7 cellular contexts compared by ENCODE assay signal in the genomic region with DNA sequence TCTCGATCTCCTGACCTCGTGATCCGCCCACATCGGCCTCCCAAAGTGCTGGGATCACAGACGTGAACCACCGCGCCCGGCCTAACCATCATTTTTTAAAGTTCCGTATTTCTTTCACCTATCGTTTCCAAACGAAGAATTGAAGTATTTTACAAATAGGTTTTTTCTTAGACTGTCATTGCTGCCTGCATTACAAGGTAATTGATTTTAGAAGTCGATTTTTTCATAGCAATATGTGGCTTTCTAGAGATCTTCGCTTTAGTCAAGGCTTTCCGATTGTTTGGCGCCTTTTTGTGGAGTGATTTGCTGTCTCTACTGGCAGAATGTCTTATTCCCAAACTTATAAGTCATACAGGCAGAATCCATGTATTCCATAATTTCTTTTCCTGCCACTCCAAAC.
"Had no signal": no experiment of that assay in that cellular context is flagged by ENCODE, and none has a peak within 500 bp of the region (broad histone marks: within the 10 kb centered on the region; RNA-seq: fewer than 3 reads in every experiment).

No MANE protein-coding gene starts in this region.

- DNase-seq: IMR-90, KBM-7, KG1 had no signal

- FAIRE-seq: HepG2, HTR-8/SVneo had no signal

- ATAC-seq: HepG2 had no signal

- H3K4me2 ChIP-seq: KMS-11 had no signal

- H3K27ac ChIP-seq: HL-60, KMS-11 had no signal

- H3K9ac ChIP-seq: KMS-11 had no signal
